Comparison of ENCODE assay signal across 8 cellular contexts in the genomic region with DNA sequence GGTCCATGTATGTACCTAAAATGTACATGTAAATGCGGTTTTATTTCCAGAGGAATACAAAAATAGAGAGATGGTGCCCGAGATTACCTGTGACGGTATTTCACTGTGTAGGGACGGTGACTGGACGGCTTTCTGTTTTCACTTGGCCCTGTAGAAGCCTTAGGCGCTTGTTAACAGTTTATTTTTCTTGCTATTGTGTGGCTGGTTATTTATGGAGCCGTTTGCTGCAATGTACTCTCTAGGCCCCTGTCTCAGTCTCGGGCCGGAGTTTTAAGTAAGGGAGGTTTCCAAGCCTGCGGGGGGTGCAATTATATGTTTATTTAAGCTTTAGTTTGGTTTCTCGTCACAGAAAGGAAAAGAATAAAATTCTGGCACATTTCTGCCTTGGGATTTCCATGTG. TPM values are rescaled to one million over a fixed set of nuclear protein-coding genes. Genes with fewer than 3 reads are reported as not detected.
DNase-seq lines count a peak whose midpoint lies in the region; ATAC-seq and TF ChIP-seq lines count a peak whose summit lies in the region.

No MANE protein-coding gene starts in this region.

- TF ChIP-seq CTCF in Loucy (conservative IDR thresholded peaks at IDR 0.05; ENCODE audit: low read length) (no peak), lung (IDR thresholded peaks at IDR 0.05; ENCODE audit: control extremely low read depth, extremely low read depth) (no peak), upper lobe of right lung (IDR thresholded peaks at IDR 0.05) (no peak)

- peak overlapping the region; percentile 79 for H3K4me2 ChIP-seq in Loucy (ENCODE audit: low read depth, low read length, poor library complexity, severe bottlenecking)

- peak; percentile 11 for ATAC-seq in GM21786 (IDR thresholded peaks at IDR 0.05; ENCODE audit: unreplicated experiment)
- peak; percentile 13 for ATAC-seq in lung (ENCODE audit: insufficient read depth, low FRiP score)
- peak; percentile 34 for ATAC-seq in upper lobe of right lung

- H3K9me3 ChIP-seq in Loucy (ENCODE audit: insufficient read depth, low read depth, low read length), result no peaks in the 10 kb centered on the region
- no peaks in the 10 kb centered on the region for H3K9me3 ChIP-seq in lung (ENCODE audit: control insufficient read depth in 2 of 2, insufficient read depth in 1 of 2, low read length in 1 of 2)
- H3K9me3 ChIP-seq in upper lobe of right lung, result no peaks in the 10 kb centered on the region

- 1% methylated on average over 11 of the region's 11 CpGs for WGBS in lung, 2 donors

- peaks cover under 1% of the 10 kb centered on the region for H4K20me1 ChIP-seq in Loucy (ENCODE audit: insufficient read depth, low read length, poor library complexity, severe bottlenecking)

- peak overlapping the region; percentile 88 for H3K4me3 ChIP-seq in Loucy (ENCODE audit: low read length, poor library complexity, severe bottlenecking)
- peak overlapping the region; percentile 45 for H3K4me3 ChIP-seq in lung
- H3K4me3 ChIP-seq in upper lobe of right lung, result peak overlapping the region; percentile 63

- peak overlapping the region; percentile 97 for H2AFZ ChIP-seq in Loucy (ENCODE audit: low read length)

- H3K36me3 ChIP-seq in Loucy (ENCODE audit: insufficient read depth, low read length) (no peaks in the 10 kb centered on the region), lung (ENCODE audit: control insufficient read depth in 2 of 2, insufficient read depth in 2 of 2, low read length in 2 of 2) (no peaks in the 10 kb centered on the region), upper lobe of right lung (peaks cover 9% of the 10 kb centered on the region)

- peaks cover 3% of the 10 kb centered on the region; the same call in 1 of the 2 replicates for H3F3A ChIP-seq in Loucy (ENCODE audit: low read depth)

- H3K9ac ChIP-seq in Loucy (ENCODE audit: low read depth, low read length, poor library complexity, severe bottlenecking), result peak overlapping the region; percentile 87

- H3K27me3 ChIP-seq in Loucy (ENCODE audit: insufficient read depth, low read length, poor library complexity, severe bottlenecking) (no peaks in the 10 kb centered on the region), lung (ENCODE audit: control insufficient read depth, insufficient read depth) (no peaks in the 10 kb centered on the region), upper lobe of right lung (no peaks in the 10 kb centered on the region)

- no peaks in the 10 kb centered on the region for H3K9me2 ChIP-seq in Loucy (replicated peaks; ENCODE audit: low read depth, low read length)

- H3K79me2 ChIP-seq in Loucy (ENCODE audit: insufficient read depth, low read length), result peaks cover 52% of the 10 kb centered on the region

- intact Hi-C loops in upper lobe of right lung (cut with DNase I), result no loop called here

- H3K27ac ChIP-seq in caudate nucleus (ENCODE audit: low read depth, low read length) (peak overlapping the region; percentile 94), lung (ENCODE audit: low read depth in 1 of 2, low read length in 1 of 2) (peak overlapping the region; percentile 73 to 85), upper lobe of right lung (peak overlapping the region; percentile 93)

- DNase-seq in NCI-H2227 (lab: John Stamatoyannopoulos, UW; ENCODE audit: unreplicated experiment) (peak; percentile 43), NCI-H2227 treated with DMSO at 0.1 percent for 48 hours (lab: John Stamatoyannopoulos, UW) (no peak), caudate nucleus (lab: John Stamatoyannopoulos, UW) (peak in 8 of 61 donors; percentile 1 to 57 (median 43)), lung (ENCODE audit: low spot score) (no peak), upper lobe of right lung (no peak), activated gamma-delta T cell treated with Interleukin-2 at 50 U/mL for 16 hours (no peak)

- H3K4me1 ChIP-seq in Loucy (ENCODE audit: insufficient read depth, low read length, poor library complexity, severe bottlenecking) (peaks cover 43% of the 10 kb centered on the region), lung (ENCODE audit: control insufficient read depth in 2 of 2, insufficient read depth in 2 of 2, low read length in 2 of 2) (peaks cover 0 to 4% of the 10 kb centered on the region in 2 donors), upper lobe of right lung (peaks cover 11% of the 10 kb centered on the region)

RNA-seq across cellular contexts. Expression of gene EFCAB7, which starts 0.4 kb away (rescaled TPM):
- total RNA-seq in lung (10 to 100 TPM in 1 of 2 donors, 1 to 10 TPM in 1; 5.6 to 29.0 TPM), upper lobe of right lung (6.0 TPM)
- 1 to 10 TPM; 3.3 to 5.9 TPM for polyA plus RNA-seq in lung

RNA-seq across cellular contexts. Expression of gene ITGB3BP, which starts 0.7 kb away (rescaled TPM):
- total RNA-seq in lung (10 to 100 TPM; 17.4 to 31.1 TPM), upper lobe of right lung (18.5 TPM)
- polyA plus RNA-seq in lung, result 10 to 100 TPM in 1 of 2 donors, 1 to 10 TPM in 1; 7.0 to 36.5 TPM
